ENCODE assay signal across 1 cellular context in genomic region chr12:6226002-6226700, GRCh38.
TF ChIP-seq lines count a peak whose summit lies in the region.

No MANE protein-coding gene starts in this region.

TF ChIP-seq in HepG2, 621 proteins besides CTCF, POLR2A, EP300 and RAD21 (continued from another document and continues in another):
- TF ChIP-seq ARID5B (CRISPR knock-in tag; IDR thresholded peaks at IDR 0.05) = no peak; the same call in 1 of the 2 replicates
- no peak for TF ChIP-seq TFDP1 (CRISPR knock-in tag; IDR thresholded peaks at IDR 0.05; ENCODE audit: borderline replicate concordance)
- no peak for TF ChIP-seq ZNF773 (CRISPR knock-in tag; IDR thresholded peaks at IDR 0.05; ENCODE audit: borderline replicate concordance)
- no peak for TF ChIP-seq ZBTB4 (CRISPR knock-in tag; IDR thresholded peaks at IDR 0.05; ENCODE audit: borderline replicate concordance)
- no peak for TF ChIP-seq ZBTB40 (IDR thresholded peaks at IDR 0.05)
- no peak for TF ChIP-seq ZBTB40 (CRISPR knock-in tag; IDR thresholded peaks at IDR 0.05)
- TF ChIP-seq CREB3 (CRISPR knock-in tag; IDR thresholded peaks at IDR 0.05) = no peak
- no peak for TF ChIP-seq ZNF230 (CRISPR knock-in tag; IDR thresholded peaks at IDR 0.05)
- no peak for TF ChIP-seq HNRNPK (IDR thresholded peaks at IDR 0.05; ENCODE audit: low read depth, low read length, poor library complexity, severe bottlenecking)
- no peak for TF ChIP-seq ZNF770 (CRISPR knock-in tag; IDR thresholded peaks at IDR 0.05)
- no peak for TF ChIP-seq MTERF4 (CRISPR knock-in tag; IDR thresholded peaks at IDR 0.05)
- TF ChIP-seq ZNF614 (CRISPR knock-in tag; IDR thresholded peaks at IDR 0.05; ENCODE audit: borderline replicate concordance) = peak; percentile 39; the same call in 1 of the 2 replicates
- TF ChIP-seq CHCHD3 (CRISPR knock-in tag; IDR thresholded peaks at IDR 0.05) = no peak
- no peak for TF ChIP-seq ZBTB37 (CRISPR knock-in tag; IDR thresholded peaks at IDR 0.05)
- TF ChIP-seq ZBTB2 (CRISPR knock-in tag; IDR thresholded peaks at IDR 0.05; ENCODE audit: low read depth) = no peak
- TF ChIP-seq ZNF746 (CRISPR knock-in tag; IDR thresholded peaks at IDR 0.05) = no peak
